23 cellular contexts compared by ENCODE assay signal in the genomic region with DNA sequence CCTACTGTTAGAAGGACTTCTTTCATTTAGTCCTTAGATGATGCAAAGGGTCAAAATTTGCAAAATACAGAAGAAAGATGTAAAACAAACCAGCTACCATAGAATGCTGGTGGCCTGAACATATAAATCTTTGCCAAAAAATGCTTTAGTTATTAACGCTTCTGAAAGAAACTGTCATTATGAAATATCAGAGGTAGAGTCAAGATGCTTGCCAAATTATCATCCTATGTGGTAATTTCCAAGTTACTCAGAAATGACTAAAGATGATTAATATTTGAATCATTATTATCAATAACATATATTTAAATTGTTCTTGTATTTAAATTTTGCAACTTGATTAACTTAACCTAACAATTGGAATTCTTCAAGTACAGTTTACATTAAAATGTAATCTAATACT.
DNase-seq lines count a peak whose midpoint lies in the region; ATAC-seq and TF ChIP-seq lines count a peak whose summit lies in the region.
"Had no signal": no experiment of that assay in that cellular context is flagged by ENCODE, and none has a peak within 500 bp of the region (broad histone marks: within the 10 kb centered on the region; RNA-seq: fewer than 3 reads in every experiment).

No MANE protein-coding gene starts in this region.

- no peaks in the 10 kb centered on the region for H3K79me2 ChIP-seq in ACC112 (ENCODE audit: control insufficient read depth, insufficient read depth, low read length, unreplicated experiment)

- H3K4me1 ChIP-seq in ACC112 (ENCODE audit: control insufficient read depth, insufficient read depth, low read length, unreplicated experiment): peaks cover 6% of the 10 kb centered on the region
- H3K4me1 ChIP-seq: BLaER1, HAP-1 had no signal

- H3K36me3 ChIP-seq in ACC112 (ENCODE audit: insufficient read depth, low read length): no peaks in the 10 kb centered on the region
- H3K36me3 ChIP-seq: BLaER1, HAP-1 had no signal

- H3K4me3 ChIP-seq in ACC112 (ENCODE audit: low read depth, low read length): peak overlapping the region; percentile 65
- H3K4me3 ChIP-seq in fibroblast of mammary gland (ENCODE audit: control insufficient read depth, low read depth, low read length): no peak overlapping the region
- H3K4me3 ChIP-seq: BLaER1, HAP-1 had no signal

- H2AFZ ChIP-seq in ACC112 (ENCODE audit: low read length, unreplicated experiment): peak overlapping the region; percentile 84

- ATAC-seq in HG03520 (IDR thresholded peaks at IDR 0.05; ENCODE audit: unreplicated experiment) (no peak), GM18858 (IDR thresholded peaks at IDR 0.05; ENCODE audit: unreplicated experiment) (no peak)
- ATAC-seq: HepG2, T-cell had no signal

- peak overlapping the region; percentile 17; the same call in 1 of the 2 replicates for H3K27ac ChIP-seq in ACC112 (ENCODE audit: low read depth, low read length)
- H3K27ac ChIP-seq: BLaER1 had no signal

- H3K27me3 ChIP-seq in ACC112 (ENCODE audit: insufficient read depth, low read length): no peaks in the 10 kb centered on the region
- H3K27me3 ChIP-seq: BLaER1 had no signal

- TF ChIP-seq CTCF in fibroblast of mammary gland (conservative IDR thresholded peaks at IDR 0.05; ENCODE audit: control insufficient read depth, insufficient read depth, low read depth, low read length): no peak

- DNase-seq in HCEC 1CT: peak; percentile 38
- DNase-seq in amniotic epithelial cell (ENCODE audit: low read depth): peak; percentile 36
- DNase-seq in fibroblast of mammary gland (ENCODE audit: low read depth): peak; percentile 47
- DNase-seq in mucosa of gallbladder (ENCODE audit: low spot score): no peak
- no peak for DNase-seq in SW 1271 (lab: John Stamatoyannopoulos, UW)
- DNase-seq: 8988T; CD4-positive, CD25-positive, alpha-beta regulatory T cell; DMS153; GOT3; KBM-7; MM.1S; NCI-H2029 treated with DMSO at 0.1 percent for 48 hours; NCI-H446 treated with DMSO at 0.1 percent for 48 hours; NCI-H526; OCI-M1; SK-N-SH; T-cell had no signal

Comparison
In these comparisons a context has a peak if more than half of its experiments do, and no peak if none do; other contexts are left out.
1. DNase-seq: peak in HCEC 1CT (single experiment), amniotic epithelial cell (single experiment) and fibroblast of mammary gland (single experiment); none in mucosa of gallbladder (single experiment) and SW 1271 (0 of 2).